Comparison of ENCODE assay signal across 1 cellular context in genomic region chr14:74547331-74547927, GRCh38.
TF ChIP-seq lines count a peak whose summit lies in the region.

No MANE protein-coding gene starts in this region.

TF ChIP-seq in IMR-90, 13 proteins besides CTCF, POLR2A, EP300 and RAD21:
- TF ChIP-seq NFE2L2 (IDR thresholded peaks at IDR 0.05; ENCODE audit: low read depth, low read length) (no peak), MAFK (IDR thresholded peaks at IDR 0.05; ENCODE audit: low read depth, low read length) (no peak), BHLHE40 (IDR thresholded peaks at IDR 0.05; ENCODE audit: low read depth, low read length) (no peak)
